In the genomic region with DNA sequence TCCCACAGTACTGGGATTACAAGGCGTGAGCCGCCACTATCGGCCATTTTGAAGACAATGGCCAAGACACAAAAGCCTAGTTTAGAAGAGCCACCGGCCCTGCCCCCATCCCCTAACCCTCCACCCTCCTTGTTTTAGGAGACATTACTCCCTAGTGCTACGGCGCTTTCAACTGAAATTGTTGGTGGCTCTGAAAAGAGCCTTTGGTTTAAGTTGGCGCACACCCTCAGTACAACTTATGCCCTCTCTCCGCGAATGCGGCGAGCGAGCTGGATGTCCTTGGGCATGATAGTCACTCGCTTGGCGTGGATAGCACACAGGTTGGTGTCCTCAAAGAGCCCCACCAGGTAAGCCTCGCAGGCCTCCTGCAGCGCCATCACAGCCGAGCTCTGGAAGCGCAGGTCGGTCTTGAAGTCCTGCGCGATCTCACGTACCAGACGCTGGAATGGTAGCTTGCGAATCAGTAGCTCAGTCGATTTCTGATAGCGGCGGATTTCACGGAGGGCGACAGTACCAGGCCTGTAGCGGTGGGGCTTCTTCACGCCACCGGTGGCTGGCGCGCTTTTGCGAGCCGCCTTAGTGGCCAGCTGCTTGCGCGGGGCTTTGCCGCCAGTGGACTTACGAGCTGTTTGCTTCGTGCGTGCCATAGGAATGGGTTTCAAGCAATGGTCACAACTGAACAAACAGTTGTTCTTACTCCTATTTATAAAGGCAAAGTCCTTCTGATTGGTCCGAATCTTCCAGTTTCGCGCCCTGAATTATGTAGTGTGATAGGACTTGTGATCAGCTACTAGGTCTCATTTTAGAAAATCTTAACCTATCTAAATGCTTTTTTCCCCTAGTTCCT, we compare ENCODE assay signal across 9 cellular contexts.
DNase-seq lines count a peak whose midpoint lies in the region; ATAC-seq and TF ChIP-seq lines count a peak whose summit lies in the region.
"Had no signal": no experiment of that assay in that cellular context is flagged by ENCODE, and none has a peak within 500 bp of the region (broad histone marks: within the 10 kb centered on the region; RNA-seq: fewer than 3 reads in every experiment).

No MANE protein-coding gene starts in this region.

- H3K4me2 ChIP-seq in KMS-11 (peak overlapping the region; percentile 89), trophoblast cell (ENCODE audit: low read length) (peak overlapping the region; percentile 90)

- H3K27ac ChIP-seq in KMS-11 (peak overlapping the region; percentile 93), trophoblast cell (ENCODE audit: low read depth, low read length) (peak overlapping the region; percentile 86)

- peak overlapping the region; percentile 15 for H2BK12ac ChIP-seq in trophoblast cell (ENCODE audit: low read length)

- H3K18ac ChIP-seq in trophoblast cell (ENCODE audit: low read length): peak overlapping the region; percentile 89

- H3K4me3 Mint-ChIP-seq in glutamatergic neuron (ENCODE audit: unreplicated experiment): peak overlapping the region; percentile 99

- H3K4me1 ChIP-seq in KMS-11 (ENCODE audit: low read depth, poor library complexity, severe bottlenecking): peaks cover 20% of the 10 kb centered on the region
- no peaks in the 10 kb centered on the region for H3K4me1 ChIP-seq in trophoblast cell (ENCODE audit: control insufficient read depth in 1 of 2, insufficient read depth in 2 of 2, low read length in 2 of 2)
- peaks cover 17% of the 10 kb centered on the region for H3K4me1 ChIP-seq in HAP-1

- H4K20me1 ChIP-seq in KMS-11 (ENCODE audit: insufficient read depth): no peaks in the 10 kb centered on the region

- no CpG with 5 or more reads among the region's 45 CpGs for WGBS in trophoblast cell (ENCODE audit: extremely low coverage, insufficient coverage, insufficient read length)

- in situ Hi-C loops in HAP-1 (cut with MboI; ENCODE audit: low sequenced_read_pairs): no loop called here

- peak overlapping the region; percentile 8 for H3K4ac ChIP-seq in trophoblast cell (ENCODE audit: low read depth, low read length)

- ATAC-seq in GM21423 (IDR thresholded peaks at IDR 0.05; ENCODE audit: unreplicated experiment): peak; percentile 43
- ATAC-seq: Panc1 had no signal

- H4K91ac ChIP-seq in trophoblast cell (ENCODE audit: low read depth, low read length): peak overlapping the region; percentile 47

- H3K23ac ChIP-seq in trophoblast cell (ENCODE audit: low read length): no peak overlapping the region

- H3K4me3 ChIP-seq in KMS-11 (IDR thresholded peaks at IDR 0.05; ENCODE audit: insufficient read depth, low read depth, low read length): peak overlapping the region; percentile 59
- peak overlapping the region; percentile 76 for H3K4me3 ChIP-seq in trophoblast cell (ENCODE audit: low read depth, low read length)
- no peak overlapping the region for H3K4me3 ChIP-seq in HAP-1

- peaks cover 8% of the 10 kb centered on the region for H3K27me3 Mint-ChIP-seq in glutamatergic neuron (ENCODE audit: unreplicated experiment)

- H2AK5ac ChIP-seq in trophoblast cell (ENCODE audit: low read length): no peak overlapping the region

- DNase-seq in COR-L47 (lab: John Stamatoyannopoulos, UW) (peak; percentile 90), SIG-M5 (lab: John Stamatoyannopoulos, UW) (peak; percentile 54), glutamatergic neuron (peak; percentile 63), trophoblast cell (peak; percentile 83 to 90), HAP-1 (ENCODE audit: low spot score in 2 of 2) (no peak)
- DNase-seq in activated gamma-delta T cell treated with anti-CD3 and anti-CD28 coated beads, Interleukin-2, amount 50 U/mL, for 16 hours (ENCODE audit: low read depth): peak; percentile 58

- H2AFZ ChIP-seq in KMS-11 (ENCODE audit: low read depth) (peak overlapping the region; percentile 83), trophoblast cell (ENCODE audit: insufficient read depth, low read length, poor library complexity) (peak overlapping the region; percentile 69)

- H3K27ac Mint-ChIP-seq in glutamatergic neuron (ENCODE audit: unreplicated experiment): peak overlapping the region; percentile 91

- peak overlapping the region; percentile 49 for H2BK120ac ChIP-seq in trophoblast cell (ENCODE audit: insufficient read depth, low read length, poor library complexity)

- peak overlapping the region; percentile 15 for H4K12ac ChIP-seq in trophoblast cell (ENCODE audit: low read depth, low read length)

- H3K36me3 Mint-ChIP-seq in glutamatergic neuron (ENCODE audit: unreplicated experiment): no peaks in the 10 kb centered on the region

- H3K36me3 ChIP-seq in KMS-11 (ENCODE audit: insufficient read depth) (no peaks in the 10 kb centered on the region), trophoblast cell (ENCODE audit: control insufficient read depth in 1 of 2, insufficient read depth in 2 of 2, low read length in 2 of 2) (no peaks in the 10 kb centered on the region), HAP-1 (replicated peaks) (no peaks in the 10 kb centered on the region)

- H3K27me3 ChIP-seq in KMS-11 (ENCODE audit: insufficient read depth, low read depth) (no peaks in the 10 kb centered on the region), trophoblast cell (ENCODE audit: insufficient read depth, low read length) (no peaks in the 10 kb centered on the region), HAP-1 (ENCODE audit: low read depth) (no peaks in the 10 kb centered on the region)

- TF ChIP-seq CTCF in KMS-11 (conservative IDR thresholded peaks at IDR 0.05; ENCODE audit: low read depth, low read length) (peak; percentile 70), glutamatergic neuron (IDR thresholded peaks at IDR 0.05; ENCODE audit: partially characterized antibody, unreplicated experiment) (peak; percentile 30)

- peaks cover 8% of the 10 kb centered on the region for H3K9me3 Mint-ChIP-seq in glutamatergic neuron (ENCODE audit: unreplicated experiment)

- H3K4me1 Mint-ChIP-seq in glutamatergic neuron (ENCODE audit: low read depth, unreplicated experiment): peaks cover 11% of the 10 kb centered on the region

- peaks cover 13% of the 10 kb centered on the region; the same call in 1 of the 2 replicates for H3K79me2 ChIP-seq in KMS-11 (ENCODE audit: insufficient read depth, low read depth)
- H3K79me2 ChIP-seq in trophoblast cell (ENCODE audit: control insufficient read depth, insufficient read depth, low read length, poor library complexity): peaks cover 7% of the 10 kb centered on the region

- H4K8ac ChIP-seq in trophoblast cell (ENCODE audit: low read depth, low read length): peak overlapping the region; percentile 55

- H3K79me1 ChIP-seq in trophoblast cell (ENCODE audit: low read length): peaks cover 12% of the 10 kb centered on the region

- peaks cover 2% of the 10 kb centered on the region for H3K9me3 ChIP-seq in trophoblast cell (ENCODE audit: insufficient read depth, low read depth, low read length)
- no peaks in the 10 kb centered on the region for H3K9me3 ChIP-seq in HAP-1

- peak overlapping the region; percentile 65 for H2BK5ac ChIP-seq in trophoblast cell (ENCODE audit: low read depth, low read length, poor library complexity)

- peak overlapping the region; percentile 43 for H3K14ac ChIP-seq in trophoblast cell (ENCODE audit: low read length)

- H3K9ac ChIP-seq in KMS-11 (peak overlapping the region; percentile 91), trophoblast cell (ENCODE audit: low read length) (peak overlapping the region; percentile 86)

Comparison
In these comparisons a context has a peak if more than half of its experiments do, and no peak if none do; other contexts are left out.
1. DNase-seq: peak in COR-L47 (single experiment), SIG-M5 (single experiment), activated gamma-delta T cell treated with anti-CD3 and anti-CD28 coated beads, Interleukin-2, amount 50 U/mL, for 16 hours (single experiment), glutamatergic neuron (single experiment) and trophoblast cell (2 of 2); none in HAP-1 (0 of 2).